ENCODE assay signal across 20 cellular contexts in genomic region chr12:115240251-115240650, GRCh38.
DNase-seq lines count a peak whose midpoint lies in the region; ATAC-seq, FAIRE-seq and TF ChIP-seq lines count a peak whose summit lies in the region.
"Had no signal": no experiment of that assay in that cellular context is flagged by ENCODE, and none has a peak within 500 bp of the region (broad histone marks: within the 10 kb centered on the region; RNA-seq: fewer than 3 reads in every experiment).

No MANE protein-coding gene starts in this region.

- no peak for TF ChIP-seq EP300 in A549 (IDR thresholded peaks at IDR 0.05)
- TF ChIP-seq EP300 in H1 (IDR thresholded peaks at IDR 0.05; ENCODE audit: borderline replicate concordance in 1 of 2, low read depth in 2 of 2, low read length in 2 of 2) = no peak

- no peak overlapping the region for H4K5ac ChIP-seq in IMR-90 (ENCODE audit: low read depth, low read length)
- H4K5ac ChIP-seq in H1 (ENCODE audit: insufficient read length, low read depth, low read length) = no peak overlapping the region

- no peak overlapping the region for H2AK9ac ChIP-seq in IMR-90 (replicated peaks; ENCODE audit: low read depth, low read length, poor library complexity)

- H3K79me1 ChIP-seq in IMR-90 (ENCODE audit: low read depth in 1 of 2, low read length in 2 of 2) (no peaks in the 10 kb centered on the region), H1 (ENCODE audit: low read depth, low read length) (no peaks in the 10 kb centered on the region)

- H3K56ac ChIP-seq in IMR-90 (ENCODE audit: extremely low read depth, insufficient read depth, low read length) (no peak overlapping the region), H1 (replicated peaks; ENCODE audit: insufficient read length, low read depth, low read length) (no peak overlapping the region)

- H2AFZ ChIP-seq in IMR-90 (replicated peaks; ENCODE audit: low read length, poor library complexity) (no peak overlapping the region), H1 (ENCODE audit: low read length) (no peak overlapping the region)

- POLR2A ChIA-PET in A549 (lab: Yijun Ruan, JAX) = no interaction called here
- POLR2A ChIA-PET in IMR-90 (lab: Charles Lee; ENCODE audit: unreplicated experiment) = no interaction called here
- POLR2A ChIA-PET in H1 (lab: Charles Lee; ENCODE audit: partially characterized antibody) = no interaction called here

- H3K4me3 ChIP-seq in A549 (no peak overlapping the region), IMR-90 (ENCODE audit: insufficient read depth, low read depth, low read length) (no peak overlapping the region), H1 (ENCODE audit: extremely low read depth in 1 of 4, insufficient read depth in 2 of 4, low read depth in 3 of 4, low read length in 4 of 4) (no peak overlapping the region), foreskin fibroblast (ENCODE audit: low read depth in 1 of 2, low read length in 2 of 2) (no peak overlapping the region)
- H3K4me3 ChIP-seq: BLaER1 treated with 17β-estradiol and CSF1 and Interleukin-3, amounts not matched to agents 10 nM and 100 nM had no signal

- no peak overlapping the region for H2BK15ac ChIP-seq in IMR-90 (ENCODE audit: low read depth, low read length)
- H2BK15ac ChIP-seq in H1 (ENCODE audit: low read length) = no peak overlapping the region

- H3K9me1 ChIP-seq in IMR-90 (ENCODE audit: insufficient read depth, low read length) = no peaks in the 10 kb centered on the region

- no peak overlapping the region for H3K18ac ChIP-seq in IMR-90 (ENCODE audit: low read depth, low read length)
- H3K18ac ChIP-seq in H1 (ENCODE audit: extremely low read depth, low read length) = no peak overlapping the region

- FAIRE-seq in A549 (lab: Jason Lieb, UNC) (no peak), H1 (lab: Jason Lieb, UNC) (no peak)
- FAIRE-seq: A204.1, D721Med, G401.6, GM12891, GM19239 had no signal

- ATAC-seq in A549 (no peak), IMR-90 (ENCODE audit: low read depth) (no peak)
- ATAC-seq: CD8-positive, alpha-beta T cell had no signal

- no peak overlapping the region for H2BK120ac ChIP-seq in IMR-90 (ENCODE audit: low read depth, low read length)
- H2BK120ac ChIP-seq in H1 (replicated peaks; ENCODE audit: low read depth, low read length) = no peak overlapping the region

- no peak for TF ChIP-seq RAD21 in A549 (conservative IDR thresholded peaks at IDR 0.05 in 1 of 2, IDR thresholded peaks at IDR 0.05 in 1 of 2)
- no peak for TF ChIP-seq RAD21 in IMR-90 (IDR thresholded peaks at IDR 0.05; ENCODE audit: low read length)
- no peak for TF ChIP-seq RAD21 in H1 (IDR thresholded peaks at IDR 0.05 in 1 of 2, conservative IDR thresholded peaks at IDR 0.05 in 1 of 2; ENCODE audit: low read depth in 2 of 2, low read length in 2 of 2)

- no peaks in the 10 kb centered on the region for H3K36me3 ChIP-seq in IMR-90 (ENCODE audit: control insufficient read depth, insufficient read depth, low read length)
- no peaks in the 10 kb centered on the region for H3K36me3 ChIP-seq in H1 (ENCODE audit: control insufficient read depth in 2 of 4, insufficient read depth in 4 of 4, low read length in 3 of 4)
- H3K36me3 ChIP-seq: BLaER1 treated with 17β-estradiol and CSF1 and Interleukin-3, amounts not matched to agents 10 nM and 100 nM had no signal

- H2BK20ac ChIP-seq in IMR-90 (ENCODE audit: low read depth, low read length) = no peak overlapping the region
- H2BK20ac ChIP-seq in H1 (ENCODE audit: low read length) = no peak overlapping the region

- H3K4me1 ChIP-seq in A549 (no peaks in the 10 kb centered on the region), IMR-90 (ENCODE audit: control insufficient read depth, insufficient read depth, low read length) (no peaks in the 10 kb centered on the region), H1 (replicated peaks in 1 of 4; ENCODE audit: control insufficient read depth in 3 of 4, insufficient read depth in 4 of 4, low read length in 3 of 4) (no peaks in the 10 kb centered on the region)
- H3K4me1 ChIP-seq: BLaER1 treated with 17β-estradiol and CSF1 and Interleukin-3, amounts not matched to agents 10 nM and 100 nM; Caco-2 had no signal

- in situ Hi-C loops in IMR-90 (cut with MboI; ENCODE audit: low sequenced_read_pairs) = no loop called here

- TF ChIP-seq POLR2A in A549 (IDR thresholded peaks at IDR 0.05; ENCODE audit: low read length) = no peak
- no peak for TF ChIP-seq POLR2A in IMR-90 (IDR thresholded peaks at IDR 0.05; ENCODE audit: low read depth, low read length)
- TF ChIP-seq POLR2A in H1 (IDR thresholded peaks at IDR 0.05; ENCODE audit: control extremely low read depth in 1 of 2, low read depth in 2 of 2, low read length in 2 of 2) = no peak

- H3K27me3 ChIP-seq in IMR-90 (ENCODE audit: control insufficient read depth, insufficient read depth, low read length) (peaks cover 1% of the 10 kb centered on the region; the same call in 1 of the 2 replicates), H1 (replicated peaks in 1 of 4; ENCODE audit: control insufficient read depth in 3 of 4, extremely low read depth in 1 of 4, insufficient read depth in 3 of 4, low read length in 3 of 4) (no peaks in the 10 kb centered on the region)
- H3K27me3 ChIP-seq: BLaER1 treated with 17β-estradiol and CSF1 and Interleukin-3, amounts not matched to agents 10 nM and 100 nM had no signal

- H3K4ac ChIP-seq in IMR-90 (ENCODE audit: low read depth, low read length) = no peak overlapping the region
- no peak overlapping the region for H3K4ac ChIP-seq in H1 (replicated peaks; ENCODE audit: insufficient read length, low read depth, low read length)

- H3K23me2 ChIP-seq in H1 (ENCODE audit: low read depth, low read length) = peaks cover 2% of the 10 kb centered on the region; the same call in 1 of the 2 replicates

- CTCF ChIA-PET in A549 (lab: Yijun Ruan, JAX) = no interaction called here
- CTCF ChIA-PET in IMR-90 (lab: Yijun Ruan, JAX) = no interaction called here
- CTCF ChIA-PET in H1 (lab: Charles Lee; ENCODE audit: partially characterized antibody) = no interaction called here

- H3K23ac ChIP-seq in IMR-90 (ENCODE audit: low read depth, low read length) (no peak overlapping the region), H1 (ENCODE audit: insufficient read length) (no peak overlapping the region)

- no TSS peak for BruUV-seq in IMR-90 (replicated peaks; lab: Mats Ljungman, UMichigan)

- H3K9ac ChIP-seq in IMR-90 (ENCODE audit: low read depth, low read length) (no peak overlapping the region), H1 (replicated peaks in 1 of 4; ENCODE audit: extremely low read depth in 1 of 4, low read depth in 3 of 4, low read length in 3 of 4) (no peak overlapping the region)
- H3K9ac ChIP-seq: BLaER1 treated with 17β-estradiol and CSF1 and Interleukin-3, amounts not matched to agents 10 nM and 100 nM had no signal

- no peak overlapping the region for H2BK12ac ChIP-seq in H1 (ENCODE audit: low read depth, low read length)

- H2BK5ac ChIP-seq in IMR-90 (ENCODE audit: low read depth, low read length, poor library complexity, severe bottlenecking) = no peak overlapping the region
- H2BK5ac ChIP-seq in H1 (ENCODE audit: low read depth, low read length) = no peak overlapping the region

- H3K9me3 ChIP-seq in A549 (no peaks in the 10 kb centered on the region), IMR-90 (ENCODE audit: control insufficient read depth, insufficient read depth, low read length) (no peaks in the 10 kb centered on the region), H1 (ENCODE audit: insufficient read depth in 2 of 2, low read depth in 1 of 2, low read length in 1 of 2) (no peaks in the 10 kb centered on the region)
- H3K9me3 ChIP-seq: BLaER1 treated with 17β-estradiol and CSF1 and Interleukin-3, amounts not matched to agents 10 nM and 100 nM; Caco-2 had no signal

- H3K27ac ChIP-seq in A549 (no peak overlapping the region), IMR-90 (ENCODE audit: insufficient read depth, low read length) (no peak overlapping the region), H1 (ENCODE audit: low read depth, low read length) (no peak overlapping the region)
- H3K27ac ChIP-seq: BLaER1 treated with 17β-estradiol and CSF1 and Interleukin-3, amounts not matched to agents 10 nM and 100 nM; C4-2B had no signal

- dilution Hi-C loops in IMR-90 (cut with HindIII; ENCODE audit: low sequenced_read_pairs, unreplicated experiment) = no loop called here

- WGBS in A549 (ENCODE audit: missing lambda C conversion rate) = 4% methylated on average over 1 of the region's 1 CpG
- WGBS in IMR-90 (ENCODE audit: extremely low coverage in 2 of 2, insufficient read length in 1 of 2), 2 experiments = no CpG with 5 or more reads among the region's 1 CpG
- WGBS in H1 (ENCODE audit: extremely low coverage in 1 of 2, insufficient coverage in 1 of 2, insufficient read length in 1 of 2, insufficient replicate concordance in 2 of 2, low coverage in 1 of 2, low lambda C conversion rate in 2 of 2, missing lambda C conversion rate in 1 of 2), 2 experiments = 82% methylated on average over 1 of the region's 1 CpG; no CpG with 5 or more reads in 1 of the 2 experiments

- H4K8ac ChIP-seq in IMR-90 (ENCODE audit: low read depth in 2 of 2, low read length in 2 of 2) = no peak overlapping the region
- H4K8ac ChIP-seq in H1 (ENCODE audit: extremely low read depth, insufficient read depth, low read length) = no peak overlapping the region

- no peak for DNase-seq in A549 (ENCODE audit: low read depth in 1 of 2, low spot score in 1 of 2)
- no peak for DNase-seq in IMR-90
- no peak for DNase-seq in H1 (ENCODE audit: low read depth in 1 of 2, low spot score in 2 of 2)
- no peak for DNase-seq in foreskin fibroblast
- DNase-seq in stimulated activated naive CD4-positive, alpha-beta T cell treated with Interleukin-2 at 50 U/mL for 16 hours (lab: John Stamatoyannopoulos, UW) = no peak
- DNase-seq: 8988T; AML-193; Caco-2; Calu3; CD4-positive, alpha-beta T cell; CD8-positive, alpha-beta T cell; DMS79 treated with DMSO at 0.1 percent for 48 hours; GF-D8 had no signal

- H2AK5ac ChIP-seq in IMR-90 (ENCODE audit: low read depth, low read length) (no peak overlapping the region), H1 (ENCODE audit: low read depth, low read length) (no peak overlapping the region)

- H3K79me2 ChIP-seq in H1 (ENCODE audit: control insufficient read depth in 1 of 2, insufficient read depth in 2 of 2, low read length in 2 of 2) = no peaks in the 10 kb centered on the region

- no peak overlapping the region for H3K4me2 ChIP-seq in A549
- H3K4me2 ChIP-seq in IMR-90 (ENCODE audit: low read depth, low read length) = no peak overlapping the region
- no peak overlapping the region for H3K4me2 ChIP-seq in H1 (ENCODE audit: insufficient read depth in 1 of 2, low read depth in 2 of 2, low read length in 2 of 2)
- H3K4me2 ChIP-seq: BLaER1 treated with 17β-estradiol and CSF1 and Interleukin-3, amounts not matched to agents 10 nM and 100 nM had no signal

- H3K14ac ChIP-seq in IMR-90 (replicated peaks; ENCODE audit: low read depth, low read length) (no peak overlapping the region), H1 (ENCODE audit: insufficient read length) (no peak overlapping the region)

- H4K20me1 ChIP-seq in IMR-90 (ENCODE audit: insufficient read depth, low read length) = no peaks in the 10 kb centered on the region
- no peaks in the 10 kb centered on the region for H4K20me1 ChIP-seq in H1 (replicated peaks in 1 of 2; ENCODE audit: control insufficient read depth in 1 of 2, insufficient read depth in 2 of 2, low read length in 2 of 2)
- H4K20me1 ChIP-seq: BLaER1 treated with 17β-estradiol and CSF1 and Interleukin-3, amounts not matched to agents 10 nM and 100 nM had no signal

- TF ChIP-seq CTCF in A549 (IDR thresholded peaks at IDR 0.05) (no peak), IMR-90 (conservative IDR thresholded peaks at IDR 0.05; ENCODE audit: low read depth, low read length) (no peak), H1 (IDR thresholded peaks at IDR 0.05; ENCODE audit: control extremely low read depth in 1 of 3, insufficient read depth in 1 of 3, low read depth in 1 of 3, low read length in 3 of 3) (no peak), foreskin fibroblast (IDR thresholded peaks at IDR 0.05; ENCODE audit: low read depth, low read length) (no peak)

- H4K91ac ChIP-seq in IMR-90 (ENCODE audit: insufficient read depth, low read depth, low read length) (no peak overlapping the region), H1 (replicated peaks; ENCODE audit: insufficient read length, low read length) (no peak overlapping the region)

- intact Hi-C loops in IMR-90 (cut with micrococcal nuclease) = no loop called here

Comparison
In these comparisons a context has a peak if more than half of its experiments do, and no peak if none do; other contexts are left out.
1. Of the 18 proteins assayed by ChIP-seq in both H1 and A549: peak only in H1: none; only in A549: none; in both: MAFK; in neither: 17.